Comparison of ENCODE assay signal across 22 cellular contexts in genomic region chr17:58310511-58311428, GRCh38. TPM values are rescaled to one million over a fixed set of nuclear protein-coding genes. Genes with fewer than 3 reads are reported as not detected.
DNase-seq lines count a peak whose midpoint lies in the region; ATAC-seq, FAIRE-seq and TF ChIP-seq lines count a peak whose summit lies in the region.
"Had no signal": no experiment of that assay in that cellular context is flagged by ENCODE, and none has a peak within 500 bp of the region (broad histone marks: within the 10 kb centered on the region; RNA-seq: fewer than 3 reads in every experiment).

No MANE protein-coding gene starts in this region.

- peaks cover 18% of the 10 kb centered on the region for H3K4me1 ChIP-seq in HepG2 (ENCODE audit: insufficient read depth, low read length)
- H3K4me1 ChIP-seq: body of pancreas, gastroesophageal sphincter, thyroid gland had no signal

- WGBS in HepG2 (ENCODE audit: low lambda C conversion rate) = 54% methylated on average over 15 of the region's 23 CpGs

- peaks cover 13% of the 10 kb centered on the region for H3K36me3 Mint-ChIP-seq in activated CD8-positive, alpha-beta T cell treated with anti-CD3 and anti-CD28 coated beads, Interleukin-2, amount 10 ng/mL, durations not matched to agents 7 days and 5 days (ENCODE audit: low read depth)
- peaks cover 1% of the 10 kb centered on the region for H3K36me3 Mint-ChIP-seq in activated CD8-positive, alpha-beta T cell treated with anti-CD3 and anti-CD28 coated beads for 36 hours (ENCODE audit: low read depth)
- H3K36me3 Mint-ChIP-seq in activated CD8-positive, alpha-beta memory T cell treated with anti-CD3 and anti-CD28 coated beads, Interleukin-2, amount 10 ng/mL, durations not matched to agents 7 days and 5 days = peaks cover 2% of the 10 kb centered on the region
- H3K36me3 Mint-ChIP-seq: activated naive CD8-positive, alpha-beta T cell treated with anti-CD3 and anti-CD28 coated beads for 36 hours had no signal

- no peaks in the 10 kb centered on the region for H3K4me1 Mint-ChIP-seq in activated CD8-positive, alpha-beta T cell treated with anti-CD3 and anti-CD28 coated beads, Interleukin-2, amount 10 ng/mL, durations not matched to agents 7 days and 5 days (ENCODE audit: low read depth)
- H3K4me1 Mint-ChIP-seq in activated CD8-positive, alpha-beta T cell treated with anti-CD3 and anti-CD28 coated beads for 36 hours (ENCODE audit: low read depth) = no peaks in the 10 kb centered on the region
- no peaks in the 10 kb centered on the region for H3K4me1 Mint-ChIP-seq in activated CD8-positive, alpha-beta memory T cell treated with anti-CD3 and anti-CD28 coated beads, Interleukin-2, amount 10 ng/mL, durations not matched to agents 7 days and 5 days
- H3K4me1 Mint-ChIP-seq: activated naive CD8-positive, alpha-beta T cell treated with anti-CD3 and anti-CD28 coated beads for 36 hours; naive thymus-derived CD8-positive, alpha-beta T cell had no signal

- TF ChIP-seq EP300 in HepG2 (IDR thresholded peaks at IDR 0.05; ENCODE audit: low read depth in 2 of 2, low read length in 2 of 2) (no peak), HepG2 (CRISPR knock-in tag; IDR thresholded peaks at IDR 0.05; ENCODE audit: borderline replicate concordance) (no peak)

- H3K9me3 Mint-ChIP-seq in activated CD8-positive, alpha-beta T cell treated with anti-CD3 and anti-CD28 coated beads, Interleukin-2, amount 10 ng/mL, durations not matched to agents 7 days and 5 days (ENCODE audit: insufficient read depth) = no peaks in the 10 kb centered on the region
- no peaks in the 10 kb centered on the region for H3K9me3 Mint-ChIP-seq in activated CD8-positive, alpha-beta T cell treated with anti-CD3 and anti-CD28 coated beads for 36 hours
- H3K9me3 Mint-ChIP-seq in activated CD8-positive, alpha-beta memory T cell treated with anti-CD3 and anti-CD28 coated beads, Interleukin-2, amount 10 ng/mL, durations not matched to agents 7 days and 5 days (ENCODE audit: low read depth) = no peaks in the 10 kb centered on the region
- H3K9me3 Mint-ChIP-seq: activated naive CD8-positive, alpha-beta T cell treated with anti-CD3 and anti-CD28 coated beads for 36 hours; activated T-cell treated with anti-CD3 and anti-CD28 coated beads, Interleukin-2, amount 50 U/mL, for 72 hours; CD4-positive, alpha-beta T cell; naive thymus-derived CD8-positive, alpha-beta T cell had no signal

- TF ChIP-seq RAD21 in HepG2 (CRISPR knock-in tag; IDR thresholded peaks at IDR 0.05) = no peak

- BruUV-seq in HepG2 (replicated peaks; lab: Mats Ljungman, UMichigan) = no TSS peak

- H3K27ac ChIP-seq in HepG2 (ENCODE audit: extremely low read length, insufficient read depth, low read length) = no peak overlapping the region
- H3K27ac ChIP-seq: body of pancreas, gastroesophageal sphincter, thyroid gland had no signal

- TF ChIP-seq POLR2A in HepG2 (IDR thresholded peaks at IDR 0.05; ENCODE audit: insufficient read depth in 1 of 2, low read depth in 2 of 2, low read length in 2 of 2) = no peak

- no peak for FAIRE-seq in HepG2 (lab: Jason Lieb, UNC)

- H3K9me3 ChIP-seq in HepG2 (ENCODE audit: low read length) = no peaks in the 10 kb centered on the region
- H3K9me3 ChIP-seq: body of pancreas, gastroesophageal sphincter, thyroid gland had no signal

- H3K27ac Mint-ChIP-seq in activated CD8-positive, alpha-beta T cell treated with anti-CD3 and anti-CD28 coated beads, Interleukin-2, amount 10 ng/mL, durations not matched to agents 7 days and 5 days = no peak overlapping the region
- no peak overlapping the region for H3K27ac Mint-ChIP-seq in activated CD8-positive, alpha-beta T cell treated with anti-CD3 and anti-CD28 coated beads for 36 hours
- no peak overlapping the region for H3K27ac Mint-ChIP-seq in activated CD8-positive, alpha-beta memory T cell treated with anti-CD3 and anti-CD28 coated beads, Interleukin-2, amount 10 ng/mL, durations not matched to agents 7 days and 5 days
- H3K27ac Mint-ChIP-seq: activated naive CD8-positive, alpha-beta T cell treated with anti-CD3 and anti-CD28 coated beads for 36 hours; activated T-cell treated with anti-CD3 and anti-CD28 coated beads, Interleukin-2, amount 50 U/mL, for 72 hours; CD4-positive, alpha-beta T cell; naive thymus-derived CD8-positive, alpha-beta T cell had no signal

- H3K27me3 ChIP-seq in HepG2 (ENCODE audit: control insufficient read depth in 1 of 2, insufficient read depth in 2 of 2, low read length in 2 of 2) = peaks cover 24 to 92% of the 10 kb centered on the region in 2 experiments; a peak in 4 of 5 replicates
- H3K27me3 ChIP-seq: body of pancreas, gastroesophageal sphincter, thyroid gland had no signal

- no peaks in the 10 kb centered on the region for H4K20me1 ChIP-seq in HepG2 (ENCODE audit: insufficient read depth, low read length)

- POLR2A ChIA-PET in activated CD8-positive, alpha-beta T cell treated with anti-CD3 and anti-CD28 coated beads, Interleukin-2, amount 10 ng/mL, durations not matched to agents 7 days and 5 days (lab: Charles Lee) = interaction anchor here (0.8 to 9.5 kb wide), 3 partner anchors 10 to 37 kb away, joined by 3 to 122 read pairs (median 4); partner anchors contain the start of gene TSPOAP1
- POLR2A ChIA-PET in activated CD8-positive, alpha-beta T cell treated with anti-CD3 and anti-CD28 coated beads for 36 hours (lab: Charles Lee) = interaction anchor here (0.7 to 1.9 kb wide), 3 partner anchors 9 to 21 kb away, joined by 3 to 7 read pairs (median 3); partner anchors contain the start of gene TSPOAP1
- POLR2A ChIA-PET in HepG2 (lab: Yijun Ruan, JAX) = no interaction called here

- no peak for TF ChIP-seq CTCF in activated CD8-positive, alpha-beta T cell treated with anti-CD3 and anti-CD28 coated beads for 36 hours (IDR thresholded peaks at IDR 0.05)
- TF ChIP-seq CTCF in HepG2 (CRISPR knock-in tag; IDR thresholded peaks at IDR 0.05) = no peak

- CTCF ChIA-PET in activated CD8-positive, alpha-beta T cell treated with anti-CD3 and anti-CD28 coated beads, Interleukin-2, amount 10 ng/mL, durations not matched to agents 7 days and 5 days (lab: Charles Lee) = no interaction called here
- CTCF ChIA-PET in activated CD8-positive, alpha-beta T cell treated with anti-CD3 and anti-CD28 coated beads for 36 hours (lab: Charles Lee) = no interaction called here
- CTCF ChIA-PET in activated CD8-positive, alpha-beta memory T cell treated with anti-CD3 and anti-CD28 coated beads, Interleukin-2, amount 10 ng/mL, durations not matched to agents 7 days and 5 days (lab: Charles Lee) = no interaction called here
- CTCF ChIA-PET in HepG2 (lab: Yijun Ruan, JAX; ENCODE audit: low intra/inter-chr PET ratio, low total read pairs) = no interaction called here

- H3K36me3 ChIP-seq in HepG2 (replicated peaks in 1 of 2; ENCODE audit: control insufficient read depth in 1 of 2, insufficient read depth in 2 of 2, low read length in 2 of 2) = no peaks in the 10 kb centered on the region
- H3K36me3 ChIP-seq: thyroid gland had no signal

- in situ Hi-C loops in HepG2 (cut with HindIII; ENCODE audit: extremely low pct_ligation_motif_present, low pct_unique_long_range_greater_than_20kb) = no loop called here

- no peak overlapping the region for H3K4me3 Mint-ChIP-seq in activated CD8-positive, alpha-beta T cell treated with anti-CD3 and anti-CD28 coated beads, Interleukin-2, amount 10 ng/mL, durations not matched to agents 7 days and 5 days
- no peak overlapping the region for H3K4me3 Mint-ChIP-seq in activated CD8-positive, alpha-beta T cell treated with anti-CD3 and anti-CD28 coated beads for 36 hours
- no peak overlapping the region for H3K4me3 Mint-ChIP-seq in activated CD8-positive, alpha-beta memory T cell treated with anti-CD3 and anti-CD28 coated beads, Interleukin-2, amount 10 ng/mL, durations not matched to agents 7 days and 5 days
- H3K4me3 Mint-ChIP-seq: activated naive CD8-positive, alpha-beta T cell treated with anti-CD3 and anti-CD28 coated beads for 36 hours; activated T-cell treated with anti-CD3 and anti-CD28 coated beads, Interleukin-2, amount 50 U/mL, for 72 hours; CD4-positive, alpha-beta T cell; naive thymus-derived CD8-positive, alpha-beta T cell had no signal

- no peaks in the 10 kb centered on the region for H3K79me2 ChIP-seq in HepG2 (ENCODE audit: insufficient read depth, low read length)

- H3K9ac ChIP-seq in HepG2 (ENCODE audit: insufficient read depth, low read depth, low read length) = no peak overlapping the region

- intact Hi-C loops in activated CD8-positive, alpha-beta T cell treated with anti-CD3 and anti-CD28 coated beads for 36 hours (cut with micrococcal nuclease) = no loop called here
- intact Hi-C loops in HepG2 (cut with micrococcal nuclease; ENCODE audit: unreplicated experiment) = no loop called here

- H2AFZ ChIP-seq in HepG2 (ENCODE audit: low read length) = no peak overlapping the region

- H3K4me3 ChIP-seq in HepG2 (replicated peaks in 1 of 3; ENCODE audit: insufficient read depth in 1 of 3, low read depth in 2 of 3, low read length in 3 of 3) = no peak overlapping the region
- H3K4me3 ChIP-seq: body of pancreas, gastroesophageal sphincter, smooth muscle cell, thyroid gland had no signal

- peak; percentile 18 for DNase-seq in activated CD8-positive, alpha-beta T cell treated with anti-CD3 and anti-CD28 coated beads, Interleukin-2, amount 10 ng/mL, durations not matched to agents 7 days and 5 days
- no peak for DNase-seq in activated CD8-positive, alpha-beta T cell treated with anti-CD3 and anti-CD28 coated beads for 36 hours
- DNase-seq in activated CD8-positive, alpha-beta memory T cell treated with anti-CD3 and anti-CD28 coated beads, Interleukin-2, amount 10 ng/mL, durations not matched to agents 7 days and 5 days = peak; percentile 37
- DNase-seq in HepG2 (ENCODE audit: low spot score) (no peak), ureter (ENCODE audit: low spot score) (peak; percentile 36), iPS-NIHi7 (ENCODE audit: extremely low spot score) (no peak)
- DNase-seq: activated CD4-positive, alpha-beta T cell treated with anti-CD3 and anti-CD28 coated beads, Interleukin-2, amount 50 U/mL, for 1 hour; activated naive CD8-positive, alpha-beta T cell treated with anti-CD3 and anti-CD28 coated beads for 36 hours; body of pancreas; CD4-positive, alpha-beta T cell; dermis blood vessel endothelial cell; DND-41; erythroblast; NCI-H2081; T1000; thyroid gland had no signal

- H3K27me3 Mint-ChIP-seq in activated CD8-positive, alpha-beta T cell treated with anti-CD3 and anti-CD28 coated beads, Interleukin-2, amount 10 ng/mL, durations not matched to agents 7 days and 5 days (ENCODE audit: low read depth) = no peaks in the 10 kb centered on the region
- no peaks in the 10 kb centered on the region for H3K27me3 Mint-ChIP-seq in activated CD8-positive, alpha-beta T cell treated with anti-CD3 and anti-CD28 coated beads for 36 hours
- no peaks in the 10 kb centered on the region for H3K27me3 Mint-ChIP-seq in activated CD8-positive, alpha-beta memory T cell treated with anti-CD3 and anti-CD28 coated beads, Interleukin-2, amount 10 ng/mL, durations not matched to agents 7 days and 5 days
- H3K27me3 Mint-ChIP-seq: activated naive CD8-positive, alpha-beta T cell treated with anti-CD3 and anti-CD28 coated beads for 36 hours; CD4-positive, alpha-beta T cell; naive thymus-derived CD8-positive, alpha-beta T cell had no signal

- no peak overlapping the region for H3K4me2 ChIP-seq in HepG2 (ENCODE audit: low read depth, low read length)
- H3K4me2 ChIP-seq: smooth muscle cell had no signal

- no peak for ATAC-seq in activated CD8-positive, alpha-beta T cell treated with anti-CD3 and anti-CD28 coated beads, Interleukin-2, amount 10 ng/mL, durations not matched to agents 7 days and 5 days
- ATAC-seq in activated CD8-positive, alpha-beta T cell treated with anti-CD3 and anti-CD28 coated beads for 36 hours = no peak
- ATAC-seq in activated CD8-positive, alpha-beta memory T cell treated with anti-CD3 and anti-CD28 coated beads, Interleukin-2, amount 10 ng/mL, durations not matched to agents 7 days and 5 days = no peak
- peak; percentile 3; the same call in 2 of the 3 replicates for ATAC-seq in HepG2
- ATAC-seq in HG02623 (IDR thresholded peaks at IDR 0.05; ENCODE audit: unreplicated experiment) = no peak
- ATAC-seq in GM21786 (IDR thresholded peaks at IDR 0.05; ENCODE audit: unreplicated experiment) = no peak
- ATAC-seq: activated T-cell treated with anti-CD3 and anti-CD28 coated beads, Interleukin-2, amount 50 U/mL, for 72 hours; body of pancreas; gastroesophageal sphincter; naive thymus-derived CD8-positive, alpha-beta T cell had no signal

RNA-seq across cellular contexts. Expression of gene TSPOAP1, which starts 17.8 kb away (rescaled TPM):
- 10 to 100 TPM; 45.8 to 51.5 TPM for total RNA-seq in activated CD8-positive, alpha-beta T cell treated with anti-CD3 and anti-CD28 coated beads, Interleukin-2, amount 10 ng/mL, durations not matched to agents 7 days and 5 days
- total RNA-seq in activated CD8-positive, alpha-beta T cell treated with anti-CD3 and anti-CD28 coated beads for 36 hours = 10 to 100 TPM; 21.1 to 24.1 TPM
- 10 to 100 TPM; 25.6 to 66.3 TPM for total RNA-seq in activated CD8-positive, alpha-beta memory T cell treated with anti-CD3 and anti-CD28 coated beads, Interleukin-2, amount 10 ng/mL, durations not matched to agents 7 days and 5 days
- total RNA-seq in HepG2 (2016; rRNA removed; fragmentation: Illumina TruSeq; extraction: Trizol) (not detected in 2 replicates), ureter (21.0 TPM)
- not detected in 2 replicates for total RNA-seq in HepG2 (2016; cell fraction: cytosol; rRNA removed; fragmentation: Illumina TruSeq; extraction: Trizol; ENCODE audit: low read depth)
- not detected in 2 replicates for total RNA-seq in HepG2 (2016; cell fraction: insoluble cytoplasmic fraction; rRNA removed; fragmentation: Illumina TruSeq; extraction: Trizol)
- total RNA-seq in HepG2 (2016; cell fraction: membrane; rRNA removed; fragmentation: Illumina TruSeq; extraction: Trizol) = not detected in 2 replicates
- total RNA-seq in HepG2 (2016; cell fraction: nucleus; rRNA removed; fragmentation: Illumina TruSeq; extraction: Trizol) = not detected in 2 replicates
- 0.25 TPM in 1 of 2 replicates, not detected in the other for polyA plus RNA-seq in HepG2 (2011; rRNA removed)
- 0.03 TPM in 1 of 2 replicates, not detected in the other for polyA plus RNA-seq in HepG2 (2011; cell fraction: cytosol; rRNA removed)
- 0.09 and 0.50 TPM in 2 replicates for polyA plus RNA-seq in HepG2 (2011; cell fraction: nucleus; rRNA removed)
- polyA plus RNA-seq in HepG2 (2012) = 0.03 TPM in 1 of 2 replicates, not detected in the other
- polyA plus RNA-seq in HepG2 (2016; cell fraction: cytosol; fragmentation: Illumina TruSeq; extraction: Trizol; ENCODE audit: low read depth) = not detected in 2 replicates
- not detected in 2 replicates for polyA plus RNA-seq in HepG2 (2016; cell fraction: insoluble cytoplasmic fraction; fragmentation: Illumina TruSeq; extraction: Trizol; ENCODE audit: low read depth)
- polyA plus RNA-seq in HepG2 (2016; cell fraction: membrane; fragmentation: Illumina TruSeq; extraction: Trizol; ENCODE audit: low read depth) = not detected in 2 replicates
- not detected in 2 replicates for polyA plus RNA-seq in HepG2 (2016; cell fraction: nucleus; fragmentation: Illumina TruSeq; extraction: Trizol; ENCODE audit: insufficient read depth, low read depth)
- polyA minus RNA-seq in HepG2 (2011; rRNA and poly(A)+ RNA removed; ENCODE audit: low replicate concordance) = 0.26 TPM in 1 of 2 replicates, not detected in the other
- not detected in 2 replicates for polyA minus RNA-seq in HepG2 (2011; cell fraction: cytosol; rRNA and poly(A)+ RNA removed)
- under 0.01 TPM in 1 of 2 replicates, not detected in the other for polyA minus RNA-seq in HepG2 (2011; cell fraction: nucleus; rRNA and poly(A)+ RNA removed)

RNA-seq across cellular contexts. Expression of gene MPO, which starts 30.0 kb away (rescaled TPM):
- not detected for total RNA-seq in activated CD8-positive, alpha-beta T cell treated with anti-CD3 and anti-CD28 coated beads, Interleukin-2, amount 10 ng/mL, durations not matched to agents 7 days and 5 days
- not detected for total RNA-seq in activated CD8-positive, alpha-beta T cell treated with anti-CD3 and anti-CD28 coated beads for 36 hours
- under 1 TPM in 1 of 2 experiments, not detected in 1; 0.09 TPM for total RNA-seq in activated CD8-positive, alpha-beta memory T cell treated with anti-CD3 and anti-CD28 coated beads, Interleukin-2, amount 10 ng/mL, durations not matched to agents 7 days and 5 days
- total RNA-seq in HepG2 (2016; rRNA removed; fragmentation: Illumina TruSeq; extraction: Trizol) (not detected in 2 replicates), ureter (0.23 TPM)
- total RNA-seq in HepG2 (2016; cell fraction: cytosol; rRNA removed; fragmentation: Illumina TruSeq; extraction: Trizol; ENCODE audit: low read depth) = not detected in 2 replicates
- not detected in 2 replicates for total RNA-seq in HepG2 (2016; cell fraction: insoluble cytoplasmic fraction; rRNA removed; fragmentation: Illumina TruSeq; extraction: Trizol)
- total RNA-seq in HepG2 (2016; cell fraction: membrane; rRNA removed; fragmentation: Illumina TruSeq; extraction: Trizol) = not detected in 2 replicates
- not detected in 2 replicates for total RNA-seq in HepG2 (2016; cell fraction: nucleus; rRNA removed; fragmentation: Illumina TruSeq; extraction: Trizol)
- polyA plus RNA-seq in HepG2 (2011; rRNA removed) = not detected in 2 replicates
- polyA plus RNA-seq in HepG2 (2011; cell fraction: cytosol; rRNA removed) = not detected in 2 replicates
- polyA plus RNA-seq in HepG2 (2011; cell fraction: nucleus; rRNA removed) = 0.06 and 0.09 TPM in 2 replicates
- polyA plus RNA-seq in HepG2 (2012) = not detected in 2 replicates
- not detected in 2 replicates for polyA plus RNA-seq in HepG2 (2016; cell fraction: cytosol; fragmentation: Illumina TruSeq; extraction: Trizol; ENCODE audit: low read depth)
- not detected in 2 replicates for polyA plus RNA-seq in HepG2 (2016; cell fraction: insoluble cytoplasmic fraction; fragmentation: Illumina TruSeq; extraction: Trizol; ENCODE audit: low read depth)
- not detected in 2 replicates for polyA plus RNA-seq in HepG2 (2016; cell fraction: membrane; fragmentation: Illumina TruSeq; extraction: Trizol; ENCODE audit: low read depth)
- not detected in 2 replicates for polyA plus RNA-seq in HepG2 (2016; cell fraction: nucleus; fragmentation: Illumina TruSeq; extraction: Trizol; ENCODE audit: insufficient read depth, low read depth)
- polyA minus RNA-seq in HepG2 (2011; rRNA and poly(A)+ RNA removed; ENCODE audit: low replicate concordance) = not detected in 2 replicates
- not detected in 2 replicates for polyA minus RNA-seq in HepG2 (2011; cell fraction: cytosol; rRNA and poly(A)+ RNA removed)
- not detected in 2 replicates for polyA minus RNA-seq in HepG2 (2011; cell fraction: nucleus; rRNA and poly(A)+ RNA removed)
- total RNA-seq: activated naive CD8-positive, alpha-beta T cell treated with anti-CD3 and anti-CD28 coated beads for 36 hours; body of pancreas; dermis blood vessel endothelial cell; naive thymus-derived CD8-positive, alpha-beta T cell; smooth muscle cell had no signal
- polyA plus RNA-seq: naive thymus-derived CD8-positive, alpha-beta T cell had no signal

RNA-seq across cellular contexts. Expression of gene SUPT4H1, which starts 41.2 kb away (rescaled TPM):
- 10 to 100 TPM; 75.2 to 90.8 TPM for total RNA-seq in activated CD8-positive, alpha-beta T cell treated with anti-CD3 and anti-CD28 coated beads, Interleukin-2, amount 10 ng/mL, durations not matched to agents 7 days and 5 days
- total RNA-seq in activated CD8-positive, alpha-beta T cell treated with anti-CD3 and anti-CD28 coated beads for 36 hours = 100 to 1,000 TPM; 104 to 110 TPM
- 100 to 1,000 TPM in 1 of 2 experiments, 10 to 100 TPM in 1; 63.3 to 127 TPM for total RNA-seq in activated CD8-positive, alpha-beta memory T cell treated with anti-CD3 and anti-CD28 coated beads, Interleukin-2, amount 10 ng/mL, durations not matched to agents 7 days and 5 days
- total RNA-seq in HepG2 (2016; rRNA removed; fragmentation: Illumina TruSeq; extraction: Trizol) (155 and 252 TPM in 2 replicates), ureter (55.2 TPM)
- total RNA-seq in HepG2 (2016; cell fraction: cytosol; rRNA removed; fragmentation: Illumina TruSeq; extraction: Trizol; ENCODE audit: low read depth) = 72.2 and 76.4 TPM in 2 replicates
- total RNA-seq in HepG2 (2016; cell fraction: insoluble cytoplasmic fraction; rRNA removed; fragmentation: Illumina TruSeq; extraction: Trizol) = 169 and 290 TPM in 2 replicates
- total RNA-seq in HepG2 (2016; cell fraction: membrane; rRNA removed; fragmentation: Illumina TruSeq; extraction: Trizol) = 130 and 134 TPM in 2 replicates
- total RNA-seq in HepG2 (2016; cell fraction: nucleus; rRNA removed; fragmentation: Illumina TruSeq; extraction: Trizol) = 74.4 and 75.7 TPM in 2 replicates
- 231 and 244 TPM in 2 replicates for polyA plus RNA-seq in HepG2 (2011; rRNA removed)
- polyA plus RNA-seq in HepG2 (2011; cell fraction: cytosol; rRNA removed) = 148 and 229 TPM in 2 replicates
- 65.5 and 71.0 TPM in 2 replicates for polyA plus RNA-seq in HepG2 (2011; cell fraction: nucleus; rRNA removed)
- 227 and 249 TPM in 2 replicates for polyA plus RNA-seq in HepG2 (2012)
- 105 and 107 TPM in 2 replicates for polyA plus RNA-seq in HepG2 (2016; cell fraction: cytosol; fragmentation: Illumina TruSeq; extraction: Trizol; ENCODE audit: low read depth)
- 309 and 341 TPM in 2 replicates for polyA plus RNA-seq in HepG2 (2016; cell fraction: insoluble cytoplasmic fraction; fragmentation: Illumina TruSeq; extraction: Trizol; ENCODE audit: low read depth)
- 144 and 156 TPM in 2 replicates for polyA plus RNA-seq in HepG2 (2016; cell fraction: membrane; fragmentation: Illumina TruSeq; extraction: Trizol; ENCODE audit: low read depth)
- polyA plus RNA-seq in HepG2 (2016; cell fraction: nucleus; fragmentation: Illumina TruSeq; extraction: Trizol; ENCODE audit: insufficient read depth, low read depth) = 164 and 191 TPM in 2 replicates
- 68.7 and 109 TPM in 2 replicates for polyA minus RNA-seq in HepG2 (2011; rRNA and poly(A)+ RNA removed; ENCODE audit: low replicate concordance)
- 45.1 and 56.8 TPM in 2 replicates for polyA minus RNA-seq in HepG2 (2011; cell fraction: cytosol; rRNA and poly(A)+ RNA removed)
- polyA minus RNA-seq in HepG2 (2011; cell fraction: nucleus; rRNA and poly(A)+ RNA removed) = 51.9 and 61.5 TPM in 2 replicates

Comparison
In these comparisons a context has a peak if more than half of its experiments do, and no peak if none do; other contexts are left out.
1. DNase-seq: peak in activated CD8-positive, alpha-beta T cell treated with anti-CD3 and anti-CD28 coated beads, Interleukin-2, amount 10 ng/mL, durations not matched to agents 7 days and 5 days (single experiment), activated CD8-positive, alpha-beta memory T cell treated with anti-CD3 and anti-CD28 coated beads, Interleukin-2, amount 10 ng/mL, durations not matched to agents 7 days and 5 days (single experiment) and ureter (single experiment); none in activated CD8-positive, alpha-beta T cell treated with anti-CD3 and anti-CD28 coated beads for 36 hours (single experiment), HepG2 (single experiment) and iPS-NIHi7 (single experiment).
2. RNA of gene TSPOAP1, which starts 17.8 kb away (total RNA-seq): 25.6 to 66.3 TPM in activated CD8-positive, alpha-beta memory T cell treated with anti-CD3 and anti-CD28 coated beads, Interleukin-2, amount 10 ng/mL, durations not matched to agents 7 days and 5 days, 45.8 to 51.5 TPM in activated CD8-positive, alpha-beta T cell treated with anti-CD3 and anti-CD28 coated beads, Interleukin-2, amount 10 ng/mL, durations not matched to agents 7 days and 5 days, 21.1 to 24.1 TPM in activated CD8-positive, alpha-beta T cell treated with anti-CD3 and anti-CD28 coated beads for 36 hours and 21.0 TPM in ureter (single experiment); not detected in HepG2; every median in the first group is over 10 times any median in the second.